In genomic region chr2:64982932-64983331, GRCh38 we compare ENCODE assay signal across 27 cellular contexts.
"Had no signal": no experiment of that assay in that cellular context is flagged by ENCODE, and none has a peak within 500 bp of the region (broad histone marks: within the 10 kb centered on the region; RNA-seq: fewer than 3 reads in every experiment).

No MANE protein-coding gene starts in this region.

- DNase-seq: activated CD4-positive, alpha-beta memory T cell treated with anti-CD3 and anti-CD28 coated beads, Interleukin-2, amount 10 ng/mL, durations not matched to agents 7 days and 5 days; activated CD4-positive, alpha-beta T cell treated with anti-CD3 and anti-CD28 coated beads for 36 hours; activated CD4-positive, alpha-beta T cell treated with anti-CD3 and anti-CD28 coated beads, Interleukin-2, amount 50 U/mL, for 1 hour; activated CD8-positive, alpha-beta memory T cell treated with anti-CD3 and anti-CD28 coated beads, Interleukin-2, amount 50 U/mL, for 4 hours; activated gamma-delta T cell treated with Interleukin-2 at 50 U/mL for 16 hours; activated naive CD4-positive, alpha-beta T cell treated with anti-CD3 and anti-CD28 coated beads, Interleukin-2, amount 10 ng/mL, durations not matched to agents 7 days and 5 days; activated naive CD8-positive, alpha-beta T cell treated with anti-CD3 and anti-CD28 coated beads for 36 hours; activated T-cell treated with anti-CD3 and anti-CD28 coated beads, Interleukin-2, amount 50 U/mL, for 1 hour; adrenal gland; anterior cingulate cortex; cerebellar nuclear complex; Karpas-422; MM.1S; NCI-H1105; NCI-H1436; NCI-H1694 treated with DMSO at 0.1 percent for 48 hours; NCI-H2029 treated with DMSO at 0.1 percent for 48 hours; NCI-H345; NCI-H510A; NCI-H526 treated with DMSO at 0.1 percent for 48 hours; PC-9; SHP77 treated with DMSO at 0.1 percent for 48 hours; T-cell; T1000 had no signal

- FAIRE-seq: K562, TTC549 had no signal

- H3K27me3 Mint-ChIP-seq: activated CD4-positive, alpha-beta T cell treated with anti-CD3 and anti-CD28 coated beads for 36 hours; T-cell had no signal

- H3K9me3 ChIP-seq: adrenal gland had no signal

- H3K4me2 ChIP-seq: PC-9 had no signal

- H3K27ac ChIP-seq: adrenal gland, PC-9, SK-N-MC had no signal

- H3K36me3 ChIP-seq: adrenal gland had no signal

- ATAC-seq: K562, T-cell had no signal

- H3K36me3 Mint-ChIP-seq: activated naive CD8-positive, alpha-beta T cell treated with anti-CD3 and anti-CD28 coated beads for 36 hours; T-cell had no signal

- H2AFZ ChIP-seq: PC-9 had no signal

- H3K27me3 ChIP-seq: adrenal gland had no signal

- H3K9me3 Mint-ChIP-seq: activated CD4-positive, alpha-beta memory T cell treated with anti-CD3 and anti-CD28 coated beads, Interleukin-2, amount 10 ng/mL, durations not matched to agents 7 days and 5 days; activated naive CD4-positive, alpha-beta T cell treated with anti-CD3 and anti-CD28 coated beads, Interleukin-2, amount 10 ng/mL, durations not matched to agents 7 days and 5 days; activated naive CD8-positive, alpha-beta T cell treated with anti-CD3 and anti-CD28 coated beads for 36 hours; T-cell had no signal

- H3K4me3 Mint-ChIP-seq: activated CD4-positive, alpha-beta memory T cell treated with anti-CD3 and anti-CD28 coated beads, Interleukin-2, amount 10 ng/mL, durations not matched to agents 7 days and 5 days; activated CD4-positive, alpha-beta T cell treated with anti-CD3 and anti-CD28 coated beads for 36 hours; activated naive CD4-positive, alpha-beta T cell treated with anti-CD3 and anti-CD28 coated beads, Interleukin-2, amount 10 ng/mL, durations not matched to agents 7 days and 5 days; activated naive CD8-positive, alpha-beta T cell treated with anti-CD3 and anti-CD28 coated beads for 36 hours; T-cell had no signal

- H3K27ac Mint-ChIP-seq: activated naive CD4-positive, alpha-beta T cell treated with anti-CD3 and anti-CD28 coated beads, Interleukin-2, amount 10 ng/mL, durations not matched to agents 7 days and 5 days; T-cell had no signal

- H3K4me3 ChIP-seq: adrenal gland, K562, PC-9, SK-N-MC had no signal
